Comparison of ENCODE assay signal across 27 cellular contexts in the genomic region with DNA sequence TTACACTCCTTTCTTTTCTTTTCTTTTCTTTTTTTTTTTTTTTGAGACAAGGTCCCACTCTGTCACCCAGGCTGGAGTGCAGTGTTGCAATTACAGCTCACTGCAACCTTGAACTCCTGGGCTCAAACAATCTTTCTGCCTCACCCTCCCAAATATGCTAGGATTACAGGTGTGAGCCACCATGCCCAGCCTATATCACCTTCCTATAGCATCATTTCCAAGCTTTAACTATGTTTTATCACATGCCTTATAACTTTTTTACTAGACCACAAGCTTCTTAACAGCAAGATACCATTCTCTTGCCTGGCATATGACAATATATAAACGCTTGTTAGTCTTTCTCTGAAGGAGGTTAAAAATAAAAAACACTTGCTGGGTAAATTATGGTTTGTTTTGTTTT.
"Had no signal": no experiment of that assay in that cellular context is flagged by ENCODE, and none has a peak within 500 bp of the region (broad histone marks: within the 10 kb centered on the region; RNA-seq: fewer than 3 reads in every experiment).

No MANE protein-coding gene starts in this region.

- H3K36me3 ChIP-seq: adrenal gland, ascending aorta, brain microvascular endothelial cell, left lung, sigmoid colon, tibial artery, WERI-Rb-1 had no signal

- H3K36me3 Mint-ChIP-seq: activated naive CD4-positive, alpha-beta T cell treated with anti-CD3 and anti-CD28 coated beads, Interleukin-2, amount 50 U/mL, for 72 hours; immature natural killer cell had no signal

- H3K9me3 Mint-ChIP-seq: activated naive CD4-positive, alpha-beta T cell treated with anti-CD3 and anti-CD28 coated beads, Interleukin-2, amount 50 U/mL, for 72 hours; activated T-cell treated with anti-CD3 and anti-CD28 coated beads, Interleukin-2, amount 50 U/mL, for 24 hours; activated T-helper 17 cell treated with anti-CD3 and anti-CD28 coated beads, Interleukin-2, amount 50 U/mL, for 72 hours; effector memory CD8-positive, alpha-beta T cell; immature natural killer cell; nephron had no signal

- H3K9me3 ChIP-seq: adrenal gland, ascending aorta, left lung, sigmoid colon, tibial artery had no signal

- H3K4me3 ChIP-seq: adrenal gland, ascending aorta, dorsolateral prefrontal cortex, hepatocyte, left lung, lung, sigmoid colon, tibial artery had no signal

- H3K27me3 ChIP-seq: adrenal gland, ascending aorta, brain microvascular endothelial cell, dorsolateral prefrontal cortex, hepatocyte, left lung, sigmoid colon, tibial artery had no signal

- H3K4me3 Mint-ChIP-seq: activated T-cell treated with anti-CD3 and anti-CD28 coated beads, Interleukin-2, amount 50 U/mL, for 24 hours; activated T-helper 17 cell treated with anti-CD3 and anti-CD28 coated beads, Interleukin-2, amount 50 U/mL, for 72 hours; effector memory CD8-positive, alpha-beta T cell; nephron had no signal

- H3K27ac ChIP-seq: adrenal gland, ascending aorta, brain microvascular endothelial cell, dorsolateral prefrontal cortex, hepatocyte, sigmoid colon, tibial artery, WERI-Rb-1 had no signal

- H3K27ac Mint-ChIP-seq: activated naive CD4-positive, alpha-beta T cell treated with anti-CD3 and anti-CD28 coated beads, Interleukin-2, amount 50 U/mL, for 72 hours; activated T-helper 17 cell treated with anti-CD3 and anti-CD28 coated beads, Interleukin-2, amount 50 U/mL, for 72 hours; effector memory CD8-positive, alpha-beta T cell; nephron had no signal

- H3K27me3 Mint-ChIP-seq: activated T-cell treated with anti-CD3 and anti-CD28 coated beads, Interleukin-2, amount 50 U/mL, for 24 hours; activated T-helper 17 cell treated with anti-CD3 and anti-CD28 coated beads, Interleukin-2, amount 50 U/mL, for 72 hours; effector memory CD8-positive, alpha-beta T cell had no signal

- H3K4me2 ChIP-seq: hepatocyte had no signal

- DNase-seq: activated CD4-positive, alpha-beta T cell treated with anti-CD3 and anti-CD28 coated beads for 1 hour; activated CD4-positive, alpha-beta T cell treated with anti-CD3 and anti-CD28 coated beads, Interleukin-2, amount 50 U/mL, for 4 hours; activated CD8-positive, alpha-beta memory T cell treated with anti-CD3 and anti-CD28 coated beads for 24 hours; activated CD8-positive, alpha-beta memory T cell treated with anti-CD3 and anti-CD28 coated beads, Interleukin-2, amount 50 U/mL, for 4 hours; activated T-cell treated with anti-CD3 and anti-CD28 coated beads, Interleukin-2, amount 50 U/mL, for 24 hours; adrenal gland; brain microvascular endothelial cell; central memory CD4-positive, alpha-beta T cell; dorsolateral prefrontal cortex; effector memory CD8-positive, alpha-beta T cell; foreskin melanocyte; immature natural killer cell; left lung; occipital lobe; posterior cingulate gyrus; sigmoid colon; stimulated activated CD4-positive, alpha-beta T cell treated with anti-CD3 and anti-CD28 coated beads, Interleukin-4, amount 100 ng/mL, for 1 hour; stimulated activated naive CD8-positive, alpha-beta T cell treated with anti-CD3 and anti-CD28 coated beads, Interleukin-15, Interleukin-2, amounts not matched to agents 100 U/mL and 50 U/mL, for 24 hours; T-helper 1 cell; tibial artery; WERI-Rb-1 had no signal

- H3K79me2 ChIP-seq: hepatocyte had no signal

- ATAC-seq: activated naive CD4-positive, alpha-beta T cell treated with anti-CD3 and anti-CD28 coated beads, Interleukin-2, amount 50 U/mL, for 72 hours; activated T-helper 17 cell treated with anti-CD3 and anti-CD28 coated beads, Interleukin-2, amount 50 U/mL, for 72 hours; effector memory CD8-positive, alpha-beta T cell; left lung; stimulated activated naive CD8-positive, alpha-beta T cell treated with anti-CD3 and anti-CD28 coated beads, Interleukin-15, Interleukin-2, amounts not matched to agents 100 U/mL and 50 U/mL, for 24 hours had no signal

- H3K4me1 ChIP-seq: adrenal gland, ascending aorta, sigmoid colon had no signal

- H2AFZ ChIP-seq: hepatocyte had no signal
